8 cellular contexts compared by ENCODE assay signal in genomic region chr2:152134488-152135280, GRCh38.
DNase-seq lines count a peak whose midpoint lies in the region; ATAC-seq and TF ChIP-seq lines count a peak whose summit lies in the region.

No MANE protein-coding gene starts in this region.

- H3K36me3 ChIP-seq in KMS-11 (ENCODE audit: insufficient read depth) = no peaks in the 10 kb centered on the region

- no peak overlapping the region for H3K9ac ChIP-seq in KMS-11

- in situ Hi-C loops in GM13976 (cut with MboI; ENCODE audit: low sequenced_read_pairs, unreplicated experiment) = no loop called here

- no peak for TF ChIP-seq POLR2A in erythroblast (IDR thresholded peaks at IDR 0.05; ENCODE audit: low read length)

- H4K20me1 ChIP-seq in KMS-11 (ENCODE audit: insufficient read depth) = no peaks in the 10 kb centered on the region

- no peak overlapping the region for H2AFZ ChIP-seq in KMS-11 (ENCODE audit: low read depth)

- no peak overlapping the region for H3K4me3 ChIP-seq in KMS-11 (IDR thresholded peaks at IDR 0.05; ENCODE audit: insufficient read depth, low read depth, low read length)

- H3K4me2 ChIP-seq in KMS-11 = peak overlapping the region; percentile 48

- peak; percentile 45 for DNase-seq in GM13976 (ENCODE audit: low spot score)
- peak; percentile 44 to 80 for DNase-seq in erythroblast (lab: John Stamatoyannopoulos, UW)
- no peak for DNase-seq in COLO668 (lab: John Stamatoyannopoulos, UW; ENCODE audit: unreplicated experiment)
- no peak for DNase-seq in middle frontal gyrus (ENCODE audit: extremely low spot score, low spot score)
- DNase-seq in NCI-H2227 (lab: John Stamatoyannopoulos, UW; ENCODE audit: unreplicated experiment) = no peak
- DNase-seq in stimulated activated naive CD4-positive, alpha-beta T cell (lab: John Stamatoyannopoulos, UW) = no peak

- peak overlapping the region; percentile 60 for H3K27ac ChIP-seq in KMS-11

- no peaks in the 10 kb centered on the region for H3K27me3 ChIP-seq in KMS-11 (ENCODE audit: insufficient read depth, low read depth)

- TF ChIP-seq CTCF in GM13976 (IDR thresholded peaks at IDR 0.05; ENCODE audit: borderline replicate concordance, control extremely low read depth, extremely low read depth, insufficient read depth, missing control alignments) = no peak
- no peak for TF ChIP-seq CTCF in KMS-11 (conservative IDR thresholded peaks at IDR 0.05; ENCODE audit: low read depth, low read length)

- peak; percentile 64 for ATAC-seq in GM21526 (IDR thresholded peaks at IDR 0.05; ENCODE audit: low FRiP score, unreplicated experiment)

- peaks cover 22% of the 10 kb centered on the region for H3K4me1 ChIP-seq in KMS-11 (ENCODE audit: low read depth, poor library complexity, severe bottlenecking)

- H3K79me2 ChIP-seq in KMS-11 (ENCODE audit: insufficient read depth, low read depth) = no peaks in the 10 kb centered on the region

Comparison
In these comparisons a context has a peak if more than half of its experiments do, and no peak if none do; other contexts are left out.
1. DNase-seq: peak in GM13976 (single experiment) and erythroblast (2 of 2); none in COLO668 (single experiment), middle frontal gyrus (single experiment), NCI-H2227 (single experiment) and stimulated activated naive CD4-positive, alpha-beta T cell (0 of 6).